9 cellular contexts compared by ENCODE assay signal in the genomic region with DNA sequence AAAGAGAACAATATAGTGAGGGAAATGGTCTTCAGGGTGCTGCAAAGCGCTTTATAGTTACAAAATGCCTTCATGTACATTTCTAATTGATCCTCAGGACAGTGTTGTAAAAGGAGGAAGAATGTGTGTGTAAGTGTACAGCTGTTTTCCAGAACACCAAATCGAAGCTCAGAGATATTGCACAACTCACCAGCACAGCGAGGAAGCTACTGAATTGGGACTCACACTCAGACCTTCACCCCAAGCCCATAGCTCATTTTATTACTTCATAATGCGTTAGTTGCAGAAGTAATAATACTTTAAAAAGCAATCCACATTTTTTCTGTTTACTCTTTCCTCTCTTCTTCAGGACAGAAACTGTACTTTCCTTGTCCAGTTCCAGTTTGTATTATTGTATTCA.
DNase-seq lines count a peak whose midpoint lies in the region; ATAC-seq, FAIRE-seq and TF ChIP-seq lines count a peak whose summit lies in the region.
"Had no signal": no experiment of that assay in that cellular context is flagged by ENCODE, and none has a peak within 500 bp of the region (broad histone marks: within the 10 kb centered on the region; RNA-seq: fewer than 3 reads in every experiment).

No MANE protein-coding gene starts in this region.

- FAIRE-seq in HepG2 (lab: Jason Lieb, UNC): no peak
- FAIRE-seq: bronchial epithelial cell had no signal

- H3K4me2 ChIP-seq in Loucy (ENCODE audit: low read depth, low read length, poor library complexity, severe bottlenecking) (no peak overlapping the region), HepG2 (ENCODE audit: low read depth, low read length) (no peak overlapping the region)

- H2AFZ ChIP-seq in Loucy (ENCODE audit: low read length): 0 out of 2 replicates have a peak overlapping the region, but pooled peaks have one; percentile 10
- no peak overlapping the region for H2AFZ ChIP-seq in HepG2 (ENCODE audit: low read length)

- H3K4me3 ChIP-seq in Loucy (ENCODE audit: low read length, poor library complexity, severe bottlenecking): no peak overlapping the region
- no peak overlapping the region for H3K4me3 ChIP-seq in HepG2 (replicated peaks in 1 of 3; ENCODE audit: insufficient read depth in 1 of 3, low read depth in 2 of 3, low read length in 3 of 3)
- H3K4me3 ChIP-seq in stomach: no peak overlapping the region

- H3K9me3 ChIP-seq in Loucy (ENCODE audit: insufficient read depth, low read depth, low read length): no peaks in the 10 kb centered on the region
- H3K9me3 ChIP-seq in HepG2 (ENCODE audit: low read length): no peaks in the 10 kb centered on the region
- no peaks in the 10 kb centered on the region for H3K9me3 ChIP-seq in stomach

- TF ChIP-seq POLR2A in HepG2 (IDR thresholded peaks at IDR 0.05; ENCODE audit: insufficient read depth in 1 of 2, low read depth in 2 of 2, low read length in 2 of 2) (no peak), stomach (IDR thresholded peaks at IDR 0.05) (no peak)

- in situ Hi-C loops in HepG2 (cut with HindIII; ENCODE audit: extremely low pct_ligation_motif_present, low pct_unique_long_range_greater_than_20kb): loop anchor here (5.0 to 10.0 kb wide), 2 partner anchors 303 to 569 kb away; no protein-coding TSS in a partner anchor

- H3K27ac ChIP-seq in HepG2 (ENCODE audit: extremely low read length, insufficient read depth, low read length) (no peak overlapping the region), stomach (peak overlapping the region in 4 of 5 donors; percentile 77 to 89 (median 84))

- H3K9ac ChIP-seq in Loucy (ENCODE audit: low read depth, low read length, poor library complexity, severe bottlenecking) (peak overlapping the region; percentile 58), HepG2 (ENCODE audit: insufficient read depth, low read depth, low read length) (no peak overlapping the region)

- H3K79me2 ChIP-seq in Loucy (ENCODE audit: insufficient read depth, low read length) (no peaks in the 10 kb centered on the region), HepG2 (ENCODE audit: insufficient read depth, low read length) (no peaks in the 10 kb centered on the region)

- H3K27me3 ChIP-seq in Loucy (ENCODE audit: insufficient read depth, low read length, poor library complexity, severe bottlenecking) (no peaks in the 10 kb centered on the region), HepG2 (ENCODE audit: control insufficient read depth in 1 of 2, insufficient read depth in 2 of 2, low read length in 2 of 2) (no peaks in the 10 kb centered on the region), stomach (no peaks in the 10 kb centered on the region)

- no peaks in the 10 kb centered on the region for H3K9me2 ChIP-seq in Loucy (replicated peaks; ENCODE audit: low read depth, low read length)

- peak; percentile 57 for DNase-seq in amniotic epithelial cell (ENCODE audit: low read depth)
- no peak for DNase-seq in HepG2 (ENCODE audit: low spot score)
- DNase-seq in stomach: no peak
- no peak for DNase-seq in cerebellar nuclear complex (lab: John Stamatoyannopoulos, UW)
- DNase-seq in kidney glomerular epithelial cell (lab: John Stamatoyannopoulos, UW): no peak
- no peak for DNase-seq in NCI-H2081 (lab: John Stamatoyannopoulos, UW)

- no peak for TF ChIP-seq RAD21 in HepG2 (CRISPR knock-in tag; IDR thresholded peaks at IDR 0.05)

- CTCF ChIA-PET in HepG2 (lab: Yijun Ruan, JAX; ENCODE audit: low intra/inter-chr PET ratio, low total read pairs): interaction anchor here (1.1 to 2.5 kb wide), 3 partner anchors 362 to 569 kb away, joined by 4 to 15 read pairs (median 15); no protein-coding TSS in a partner anchor

- H3K4me1 ChIP-seq in Loucy (ENCODE audit: insufficient read depth, low read length, poor library complexity, severe bottlenecking) (peaks cover 66% of the 10 kb centered on the region), HepG2 (ENCODE audit: insufficient read depth, low read length) (peaks cover 59% of the 10 kb centered on the region), stomach (peaks cover 52 to 92% (median 69%) of the 10 kb centered on the region in 4 donors)

- 59% methylated on average over 4 of the region's 4 CpGs for WGBS in HepG2 (ENCODE audit: low lambda C conversion rate)
- 37 to 56% (median 44%) methylated on average over 4 of the region's 4 CpGs for WGBS in stomach, 5 donors

- TF ChIP-seq EP300 in HepG2 (IDR thresholded peaks at IDR 0.05; ENCODE audit: low read depth in 2 of 2, low read length in 2 of 2): no peak
- no peak for TF ChIP-seq EP300 in HepG2 (CRISPR knock-in tag; IDR thresholded peaks at IDR 0.05; ENCODE audit: borderline replicate concordance)
- TF ChIP-seq EP300 in stomach (IDR thresholded peaks at IDR 0.05): no peak

- intact Hi-C loops in HepG2 (cut with micrococcal nuclease; ENCODE audit: unreplicated experiment) (loop anchor here (1.0 to 10.0 kb wide), 8 partner anchors 49 to 567 kb away; no protein-coding TSS in a partner anchor), stomach (cut with DNase I; ENCODE audit: low total_unique reads) (loop anchor here (5.0 kb wide), 1 partner anchor 569 kb away; no protein-coding TSS in a partner anchor)

- no TSS peak for BruUV-seq in HepG2 (replicated peaks; lab: Mats Ljungman, UMichigan)

- ATAC-seq in HepG2: no peak
- ATAC-seq in HG03025 (IDR thresholded peaks at IDR 0.05; ENCODE audit: low FRiP score, unreplicated experiment): no peak

- H3K36me3 ChIP-seq in Loucy (ENCODE audit: insufficient read depth, low read length) (no peaks in the 10 kb centered on the region), HepG2 (replicated peaks in 1 of 2; ENCODE audit: control insufficient read depth in 1 of 2, insufficient read depth in 2 of 2, low read length in 2 of 2) (no peaks in the 10 kb centered on the region), stomach (no peaks in the 10 kb centered on the region)

- POLR2A ChIA-PET in HepG2 (lab: Yijun Ruan, JAX): no interaction called here

- no peaks in the 10 kb centered on the region for H3F3A ChIP-seq in Loucy (ENCODE audit: low read depth)

- H4K20me1 ChIP-seq in Loucy (ENCODE audit: insufficient read depth, low read length, poor library complexity, severe bottlenecking): no peaks in the 10 kb centered on the region
- no peaks in the 10 kb centered on the region for H4K20me1 ChIP-seq in HepG2 (ENCODE audit: insufficient read depth, low read length)

- TF ChIP-seq CTCF in Loucy (conservative IDR thresholded peaks at IDR 0.05; ENCODE audit: low read length): no peak
- no peak for TF ChIP-seq CTCF in HepG2 (CRISPR knock-in tag; IDR thresholded peaks at IDR 0.05)
- no peak for TF ChIP-seq CTCF in stomach (IDR thresholded peaks at IDR 0.05)

TF ChIP-seq in HepG2, 621 proteins besides CTCF, POLR2A, EP300 and RAD21:
- TF ChIP-seq HNRNPH1 (optimal IDR thresholded peaks at IDR 0.05; ENCODE audit: low read depth, low read length): no peak
- TF ChIP-seq CEBPB (IDR thresholded peaks at IDR 0.05; ENCODE audit: borderline replicate concordance, low read depth, low read length): peak; percentile 80
- TF ChIP-seq ZNF790 (CRISPR knock-in tag; IDR thresholded peaks at IDR 0.05; ENCODE audit: borderline replicate concordance): no peak
- no peak for TF ChIP-seq ZNF552 (CRISPR knock-in tag; IDR thresholded peaks at IDR 0.05; ENCODE audit: borderline replicate concordance)
- no peak for TF ChIP-seq ZNF614 (CRISPR knock-in tag; IDR thresholded peaks at IDR 0.05; ENCODE audit: borderline replicate concordance)
- TF ChIP-seq CEBPG (CRISPR knock-in tag; IDR thresholded peaks at IDR 0.05): peak; percentile 75
- TF ChIP-seq, protein P1, sequence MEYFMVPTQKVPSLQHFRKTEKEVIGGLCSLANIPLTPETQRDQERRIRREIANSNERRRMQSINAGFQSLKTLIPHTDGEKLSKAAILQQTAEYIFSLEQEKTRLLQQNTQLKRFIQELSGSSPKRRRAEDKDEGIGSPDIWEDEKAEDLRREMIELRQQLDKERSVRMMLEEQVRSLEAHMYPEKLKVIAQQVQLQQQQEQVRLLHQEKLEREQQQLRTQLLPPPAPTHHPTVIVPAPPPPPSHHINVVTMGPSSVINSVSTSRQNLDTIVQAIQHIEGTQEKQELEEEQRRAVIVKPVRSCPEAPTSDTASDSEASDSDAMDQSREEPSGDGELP (IDR thresholded peaks at IDR 0.05; ENCODE audit: borderline replicate concordance, low read depth): 0 out of 2 replicates have a peak, but pooled peaks have one; percentile 10
- no peak for TF ChIP-seq SOX6 (IDR thresholded peaks at IDR 0.05)
- TF ChIP-seq SOX6 (CRISPR knock-in tag; IDR thresholded peaks at IDR 0.05): no peak
- TF ChIP-seq ZNF513 (CRISPR knock-in tag; conservative IDR thresholded peaks at IDR 0.05): no peak
- TF ChIP-seq HNF4G (IDR thresholded peaks at IDR 0.05; ENCODE audit: borderline replicate concordance, low read depth, low read length): no peak
- TF ChIP-seq HNF4G (CRISPR knock-in tag; IDR thresholded peaks at IDR 0.05; ENCODE audit: borderline replicate concordance, low read depth): no peak
